2 cellular contexts compared by ENCODE assay signal in the genomic region with DNA sequence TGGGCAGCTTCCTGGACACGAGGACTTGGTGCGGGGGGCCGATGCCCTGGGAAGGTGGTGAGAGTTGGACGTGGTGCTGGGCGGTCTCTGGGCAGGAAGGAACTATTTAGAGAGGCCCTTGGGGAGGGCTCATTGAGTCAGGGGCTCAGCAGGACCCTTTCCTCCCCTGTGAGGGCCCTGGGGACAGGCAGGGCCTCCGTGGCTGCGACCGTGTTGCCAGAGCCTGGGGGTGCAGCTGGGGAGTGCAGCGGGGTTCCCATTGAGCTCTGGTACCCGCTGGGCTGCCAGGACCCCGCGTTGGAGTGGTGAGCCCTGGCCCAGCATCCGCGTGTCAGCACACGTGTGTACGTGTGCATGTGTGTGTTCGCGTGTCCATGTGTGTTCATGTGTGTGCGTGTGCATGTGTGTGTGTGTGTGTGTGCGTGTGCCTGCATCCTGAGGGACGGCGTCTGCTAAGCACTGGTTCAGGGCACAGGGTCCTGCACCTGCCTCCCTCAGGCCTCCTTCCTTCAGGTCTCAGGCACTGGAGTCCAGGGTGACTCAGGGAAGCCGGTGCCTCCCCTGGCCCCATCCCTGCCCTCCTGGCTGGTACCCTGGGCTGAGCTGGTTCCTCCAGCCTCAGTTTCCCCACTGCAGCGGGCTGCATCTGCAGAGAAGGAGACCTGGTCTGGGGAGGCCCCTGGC.
TF ChIP-seq lines count a peak whose summit lies in the region.

No MANE protein-coding gene starts in this region.

TF ChIP-seq in A549, 52 proteins besides CTCF, POLR2A, EP300 and RAD21:
- TF ChIP-seq, protein P1, sequence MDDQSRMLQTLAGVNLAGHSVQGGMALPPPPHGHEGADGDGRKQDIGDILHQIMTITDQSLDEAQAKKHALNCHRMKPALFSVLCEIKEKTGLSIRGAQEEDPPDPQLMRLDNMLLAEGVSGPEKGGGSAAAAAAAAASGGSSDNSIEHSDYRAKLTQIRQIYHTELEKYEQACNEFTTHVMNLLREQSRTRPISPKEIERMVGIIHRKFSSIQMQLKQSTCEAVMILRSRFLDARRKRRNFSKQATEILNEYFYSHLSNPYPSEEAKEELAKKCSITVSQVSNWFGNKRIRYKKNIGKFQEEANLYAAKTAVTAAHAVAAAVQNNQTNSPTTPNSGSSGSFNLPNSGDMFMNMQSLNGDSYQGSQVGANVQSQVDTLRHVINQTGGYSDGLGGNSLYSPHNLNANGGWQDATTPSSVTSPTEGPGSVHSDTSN (IDR thresholded peaks at IDR 0.05) = no peak
- TF ChIP-seq JUN (IDR thresholded peaks at IDR 0.05) (no peak), RCOR1 (IDR thresholded peaks at IDR 0.05; ENCODE audit: low read depth, low read length) (no peak), CBX2 (IDR thresholded peaks at IDR 0.05; ENCODE audit: borderline replicate concordance, low read depth) (no peak), FOSL2 (IDR thresholded peaks at IDR 0.05) (no peak), FOSL2 (CRISPR knock-in tag; IDR thresholded peaks at IDR 0.05) (no peak)

TF ChIP-seq in GM23338, 12 proteins besides CTCF, POLR2A, EP300 and RAD21:
- TF ChIP-seq ZNF114 (CRISPR knock-in tag; IDR thresholded peaks at IDR 0.05) (no peak), REST (IDR thresholded peaks at IDR 0.05; ENCODE audit: unreplicated experiment) (no peak), STAT1 (IDR thresholded peaks at IDR 0.05; ENCODE audit: unreplicated experiment) (no peak), NANOG (IDR thresholded peaks at IDR 0.05; ENCODE audit: borderline replicate concordance) (no peak), CREB1 (CRISPR knock-in tag; IDR thresholded peaks at IDR 0.05; ENCODE audit: low read depth) (no peak)
- TF ChIP-seq, protein P2, sequence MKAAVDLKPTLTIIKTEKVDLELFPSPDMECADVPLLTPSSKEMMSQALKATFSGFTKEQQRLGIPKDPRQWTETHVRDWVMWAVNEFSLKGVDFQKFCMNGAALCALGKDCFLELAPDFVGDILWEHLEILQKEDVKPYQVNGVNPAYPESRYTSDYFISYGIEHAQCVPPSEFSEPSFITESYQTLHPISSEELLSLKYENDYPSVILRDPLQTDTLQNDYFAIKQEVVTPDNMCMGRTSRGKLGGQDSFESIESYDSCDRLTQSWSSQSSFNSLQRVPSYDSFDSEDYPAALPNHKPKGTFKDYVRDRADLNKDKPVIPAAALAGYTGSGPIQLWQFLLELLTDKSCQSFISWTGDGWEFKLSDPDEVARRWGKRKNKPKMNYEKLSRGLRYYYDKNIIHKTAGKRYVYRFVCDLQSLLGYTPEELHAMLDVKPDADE (IDR thresholded peaks at IDR 0.05) = no peak
- TF ChIP-seq, protein P3, sequence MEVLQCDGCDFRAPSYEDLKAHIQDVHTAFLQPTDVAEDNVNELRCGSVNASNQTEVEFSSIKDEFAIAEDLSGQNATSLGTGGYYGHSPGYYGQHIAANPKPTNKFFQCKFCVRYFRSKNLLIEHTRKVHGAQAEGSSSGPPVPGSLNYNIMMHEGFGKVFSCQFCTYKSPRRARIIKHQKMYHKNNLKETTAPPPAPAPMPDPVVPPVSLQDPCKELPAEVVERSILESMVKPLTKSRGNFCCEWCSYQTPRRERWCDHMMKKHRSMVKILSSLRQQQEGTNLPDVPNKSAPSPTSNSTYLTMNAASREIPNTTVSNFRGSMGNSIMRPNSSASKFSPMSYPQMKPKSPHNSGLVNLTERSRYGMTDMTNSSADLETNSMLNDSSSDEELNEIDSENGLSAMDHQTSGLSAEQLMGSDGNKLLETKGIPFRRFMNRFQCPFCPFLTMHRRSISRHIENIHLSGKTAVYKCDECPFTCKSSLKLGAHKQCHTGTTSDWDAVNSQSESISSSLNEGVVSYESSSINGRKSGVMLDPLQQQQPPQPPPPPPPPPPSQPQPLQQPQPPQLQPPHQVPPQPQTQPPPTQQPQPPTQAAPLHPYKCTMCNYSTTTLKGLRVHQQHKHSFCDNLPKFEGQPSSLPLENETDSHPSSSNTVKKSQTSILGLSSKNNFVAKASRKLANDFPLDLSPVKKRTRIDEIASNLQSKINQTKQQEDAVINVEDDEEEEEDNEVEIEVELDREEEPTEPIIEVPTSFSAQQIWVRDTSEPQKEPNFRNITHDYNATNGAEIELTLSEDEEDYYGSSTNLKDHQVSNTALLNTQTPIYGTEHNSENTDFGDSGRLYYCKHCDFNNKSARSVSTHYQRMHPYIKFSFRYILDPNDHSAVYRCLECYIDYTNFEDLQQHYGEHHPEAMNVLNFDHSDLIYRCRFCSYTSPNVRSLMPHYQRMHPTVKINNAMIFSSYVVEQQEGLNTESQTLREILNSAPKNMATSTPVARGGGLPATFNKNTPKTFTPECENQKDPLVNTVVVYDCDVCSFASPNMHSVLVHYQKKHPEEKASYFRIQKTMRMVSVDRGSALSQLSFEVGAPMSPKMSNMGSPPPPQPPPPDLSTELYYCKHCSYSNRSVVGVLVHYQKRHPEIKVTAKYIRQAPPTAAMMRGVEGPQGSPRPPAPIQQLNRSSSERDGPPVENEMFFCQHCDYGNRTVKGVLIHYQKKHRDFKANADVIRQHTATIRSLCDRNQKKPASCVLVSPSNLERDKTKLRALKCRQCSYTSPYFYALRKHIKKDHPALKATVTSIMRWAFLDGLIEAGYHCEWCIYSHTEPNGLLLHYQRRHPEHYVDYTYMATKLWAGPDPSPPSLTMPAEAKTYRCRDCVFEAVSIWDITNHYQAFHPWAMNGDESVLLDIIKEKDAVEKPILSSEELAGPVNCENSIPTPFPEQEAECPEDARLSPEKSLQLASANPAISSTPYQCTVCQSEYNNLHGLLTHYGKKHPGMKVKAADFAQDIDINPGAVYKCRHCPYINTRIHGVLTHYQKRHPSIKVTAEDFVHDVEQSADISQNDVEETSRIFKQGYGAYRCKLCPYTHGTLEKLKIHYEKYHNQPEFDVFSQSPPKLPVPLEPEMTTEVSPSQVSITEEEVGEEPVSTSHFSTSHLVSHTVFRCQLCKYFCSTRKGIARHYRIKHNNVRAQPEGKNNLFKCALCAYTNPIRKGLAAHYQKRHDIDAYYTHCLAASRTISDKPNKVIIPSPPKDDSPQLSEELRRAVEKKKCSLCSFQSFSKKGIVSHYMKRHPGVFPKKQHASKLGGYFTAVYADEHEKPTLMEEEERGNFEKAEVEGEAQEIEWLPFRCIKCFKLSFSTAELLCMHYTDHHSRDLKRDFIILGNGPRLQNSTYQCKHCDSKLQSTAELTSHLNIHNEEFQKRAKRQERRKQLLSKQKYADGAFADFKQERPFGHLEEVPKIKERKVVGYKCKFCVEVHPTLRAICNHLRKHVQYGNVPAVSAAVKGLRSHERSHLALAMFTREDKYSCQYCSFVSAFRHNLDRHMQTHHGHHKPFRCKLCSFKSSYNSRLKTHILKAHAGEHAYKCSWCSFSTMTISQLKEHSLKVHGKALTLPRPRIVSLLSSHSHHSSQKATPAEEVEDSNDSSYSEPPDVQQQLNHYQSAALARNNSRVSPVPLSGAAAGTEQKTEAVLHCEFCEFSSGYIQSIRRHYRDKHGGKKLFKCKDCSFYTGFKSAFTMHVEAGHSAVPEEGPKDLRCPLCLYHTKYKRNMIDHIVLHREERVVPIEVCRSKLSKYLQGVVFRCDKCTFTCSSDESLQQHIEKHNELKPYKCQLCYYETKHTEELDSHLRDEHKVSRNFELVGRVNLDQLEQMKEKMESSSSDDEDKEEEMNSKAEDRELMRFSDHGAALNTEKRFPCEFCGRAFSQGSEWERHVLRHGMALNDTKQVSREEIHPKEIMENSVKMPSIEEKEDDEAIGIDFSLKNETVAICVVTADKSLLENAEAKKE (CRISPR knock-in tag; IDR thresholded peaks at IDR 0.05) = no peak
TF ChIP-seq in GM23338: peak in this region for 0.
